In the genomic region with DNA sequence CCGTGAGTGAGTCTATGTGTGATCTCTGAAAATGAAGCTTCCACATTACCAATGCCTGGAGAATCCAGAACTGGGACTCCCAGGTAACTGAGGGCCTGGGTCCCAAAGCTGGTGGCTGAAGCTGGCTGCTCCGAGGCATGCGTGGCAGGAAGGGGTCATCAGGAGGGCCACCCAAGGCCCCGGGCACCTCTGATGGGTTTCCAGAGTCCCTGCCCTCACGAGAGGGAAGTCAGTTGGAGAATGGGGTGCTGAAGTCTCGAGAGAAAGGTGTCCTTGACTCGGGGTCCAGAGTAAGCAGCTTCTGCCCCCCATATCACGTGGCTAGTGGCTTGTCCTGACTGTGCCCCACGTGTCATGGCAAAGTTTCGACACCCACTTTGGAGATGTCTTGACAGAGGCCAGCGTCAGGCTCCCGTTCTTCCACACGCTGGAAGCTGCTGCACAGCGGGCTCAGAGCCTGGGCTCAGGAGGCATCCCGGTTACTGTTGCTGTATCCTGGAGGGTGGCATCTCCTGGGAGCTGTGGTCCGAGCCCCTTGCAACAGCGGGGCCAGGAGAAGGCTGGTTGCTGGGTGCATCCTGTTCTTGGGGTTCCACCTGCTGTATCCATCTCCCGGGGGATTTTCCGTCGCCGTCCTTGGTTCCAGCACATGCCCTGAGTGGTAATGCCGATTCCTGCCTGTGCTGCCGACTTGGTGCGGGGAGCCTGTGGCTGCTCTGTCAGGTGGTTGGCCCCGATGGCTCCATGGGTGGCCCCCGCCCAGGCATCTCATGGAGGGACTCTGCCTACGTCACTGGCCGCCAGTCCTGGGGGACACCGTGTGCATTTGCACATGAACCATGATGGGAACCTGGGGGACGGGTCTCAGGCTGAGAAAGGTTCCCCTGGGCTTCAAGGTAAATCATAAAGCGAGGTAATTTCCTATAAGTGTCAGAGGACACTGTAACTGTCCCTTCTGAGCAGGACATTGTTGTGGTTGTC, we compare ENCODE assay signal across 1 cellular context.
TF ChIP-seq lines count a peak whose summit lies in the region.

No MANE protein-coding gene starts in this region.

TF ChIP-seq in HepG2, 621 proteins besides CTCF, POLR2A, EP300 and RAD21:
- TF ChIP-seq CREB1 (IDR thresholded peaks at IDR 0.05) (peak; percentile 51), CREB1 (CRISPR knock-in tag; IDR thresholded peaks at IDR 0.05) (no peak), HES4 (CRISPR knock-in tag; IDR thresholded peaks at IDR 0.05; ENCODE audit: borderline replicate concordance) (0 out of 2 replicates have a peak, but pooled peaks have one; percentile 21), RFX1 (IDR thresholded peaks at IDR 0.05) (no peak)
- TF ChIP-seq, protein P1, sequence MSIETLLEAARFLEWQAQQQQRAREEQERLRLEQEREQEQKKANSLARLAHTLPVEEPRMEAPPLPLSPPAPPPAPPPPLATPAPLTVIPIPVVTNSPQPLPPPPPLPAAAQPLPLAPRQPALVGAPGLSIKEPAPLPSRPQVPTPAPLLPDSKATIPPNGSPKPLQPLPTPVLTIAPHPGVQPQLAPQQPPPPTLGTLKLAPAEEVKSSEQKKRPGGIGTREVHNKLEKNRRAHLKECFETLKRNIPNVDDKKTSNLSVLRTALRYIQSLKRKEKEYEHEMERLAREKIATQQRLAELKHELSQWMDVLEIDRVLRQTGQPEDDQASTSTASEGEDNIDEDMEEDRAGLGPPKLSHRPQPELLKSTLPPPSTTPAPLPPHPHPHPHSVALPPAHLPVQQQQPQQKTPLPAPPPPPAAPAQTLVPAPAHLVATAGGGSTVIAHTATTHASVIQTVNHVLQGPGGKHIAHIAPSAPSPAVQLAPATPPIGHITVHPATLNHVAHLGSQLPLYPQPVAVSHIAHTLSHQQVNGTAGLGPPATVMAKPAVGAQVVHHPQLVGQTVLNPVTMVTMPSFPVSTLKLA (IDR thresholded peaks at IDR 0.05) = peak; percentile 99
TF ChIP-seq in HepG2: peak in this region for 3.
